Comparison of ENCODE assay signal across 19 cellular contexts in the genomic region with DNA sequence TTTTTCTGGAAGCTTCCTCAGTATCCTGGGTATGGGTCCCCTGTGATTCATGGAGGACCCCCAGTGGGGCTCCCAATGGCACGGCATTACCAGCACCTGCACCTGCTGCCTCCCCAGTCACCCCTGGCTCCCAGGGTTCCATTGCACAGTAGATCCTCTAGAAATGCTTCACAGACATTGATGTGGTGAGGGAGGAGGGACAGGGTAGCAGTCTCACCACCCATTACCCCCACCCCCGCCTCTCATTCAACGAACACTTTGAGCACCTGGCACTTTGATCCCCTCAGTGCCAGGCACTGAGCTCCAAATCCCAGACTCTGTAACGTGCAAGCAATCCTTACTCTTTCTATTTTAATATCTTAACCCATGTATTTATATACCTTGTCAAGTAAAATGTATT.
"Had no signal": no experiment of that assay in that cellular context is flagged by ENCODE, and none has a peak within 500 bp of the region (broad histone marks: within the 10 kb centered on the region; RNA-seq: fewer than 3 reads in every experiment).

No MANE protein-coding gene starts in this region.

- H3K27me3 Mint-ChIP-seq: effector memory CD8-positive, alpha-beta T cell; memory B cell had no signal

- H3K4me1 ChIP-seq: foreskin keratinocyte had no signal

- H3K9me3 Mint-ChIP-seq: effector memory CD8-positive, alpha-beta T cell; memory B cell; natural killer cell; stimulated activated effector memory CD8-positive, alpha-beta T cell treated with anti-CD3 and anti-CD28 coated beads, Interleukin-12 subunit alpha, Interleukin-12 subunit beta, amount 100 ng/mL, for 72 hours; T-helper 1 cell treated with Interleukin-12 subunit alpha and Interleukin-12 subunit beta and Interleukin-4 antibody, amounts not matched to agents 30 μg/mL and 1 μg/mL, for 36 hours had no signal

- FAIRE-seq: astrocyte, bronchial epithelial cell, urothelium cell line had no signal

- H3K4me3 ChIP-seq: mucosa of descending colon, thyroid gland had no signal

- DNase-seq: activated CD4-positive, alpha-beta T cell treated with anti-CD3 and anti-CD28 coated beads, Interleukin-2, amount 50 U/mL, for 1 hour; activated T-cell treated with anti-CD3 and anti-CD28 coated beads, Interleukin-2, amount 50 U/mL, for 1 hour; dermis blood vessel endothelial cell; effector memory CD8-positive, alpha-beta T cell; foreskin keratinocyte; glutamatergic neuron; kidney glomerular epithelial cell; left ventricle myocardium superior; natural killer cell; stimulated activated CD4-positive, alpha-beta T cell treated with anti-CD3 and anti-CD28 coated beads, Interleukin-12 subunit alpha, Interleukin-12 subunit beta, amount 100 ng/mL, for 4 hours; stimulated activated CD4-positive, alpha-beta T cell treated with anti-CD3 and anti-CD28 coated beads, Interleukin-2, amount 100 ng/mL, for 24 hours had no signal

- H3K4me1 Mint-ChIP-seq: stimulated activated effector memory CD8-positive, alpha-beta T cell treated with anti-CD3 and anti-CD28 coated beads, Interleukin-12 subunit alpha, Interleukin-12 subunit beta, amount 100 ng/mL, for 72 hours had no signal

- H3K27me3 ChIP-seq: foreskin keratinocyte, thyroid gland had no signal

- ATAC-seq: foreskin keratinocyte had no signal

- H3K36me3 Mint-ChIP-seq: memory B cell; natural killer cell; stimulated activated effector memory CD8-positive, alpha-beta T cell treated with anti-CD3 and anti-CD28 coated beads, Interleukin-12 subunit alpha, Interleukin-12 subunit beta, amount 100 ng/mL, for 72 hours had no signal

- H3K9me3 ChIP-seq: mucosa of descending colon, thyroid gland had no signal

- H3K27ac ChIP-seq: foreskin keratinocyte, thyroid gland had no signal

- H3K4me3 Mint-ChIP-seq: effector memory CD8-positive, alpha-beta T cell; memory B cell; natural killer cell; stimulated activated effector memory CD8-positive, alpha-beta T cell treated with anti-CD3 and anti-CD28 coated beads, Interleukin-12 subunit alpha, Interleukin-12 subunit beta, amount 100 ng/mL, for 72 hours; T-helper 1 cell treated with Interleukin-12 subunit alpha and Interleukin-12 subunit beta and Interleukin-4 antibody, amounts not matched to agents 30 μg/mL and 1 μg/mL, for 36 hours had no signal

- H3K36me3 ChIP-seq: thyroid gland had no signal

- H3K27ac Mint-ChIP-seq: effector memory CD8-positive, alpha-beta T cell; memory B cell; stimulated activated effector memory CD8-positive, alpha-beta T cell treated with anti-CD3 and anti-CD28 coated beads, Interleukin-12 subunit alpha, Interleukin-12 subunit beta, amount 100 ng/mL, for 72 hours; T-helper 1 cell treated with Interleukin-12 subunit alpha and Interleukin-12 subunit beta and Interleukin-4 antibody, amounts not matched to agents 30 μg/mL and 1 μg/mL, for 36 hours had no signal
